In genomic region chrX:110758781-110759180, GRCh38 we compare ENCODE assay signal across 19 cellular contexts. TPM values are rescaled to one million over a fixed set of nuclear protein-coding genes. Genes with fewer than 3 reads are reported as not detected.
DNase-seq lines count a peak whose midpoint lies in the region; ATAC-seq and TF ChIP-seq lines count a peak whose summit lies in the region.
"Had no signal": no experiment of that assay in that cellular context is flagged by ENCODE, and none has a peak within 500 bp of the region (broad histone marks: within the 10 kb centered on the region; RNA-seq: fewer than 3 reads in every experiment).

No MANE protein-coding gene starts in this region.

- TF ChIP-seq CTCF in esophagus muscularis mucosa (IDR thresholded peaks at IDR 0.05) (no peak), uterus (IDR thresholded peaks at IDR 0.05) (no peak)

- TF ChIP-seq POLR2A in esophagus muscularis mucosa (IDR thresholded peaks at IDR 0.05; ENCODE audit: low read depth) (no peak), GM18505 (IDR thresholded peaks at IDR 0.05; ENCODE audit: borderline replicate concordance, extremely low read depth, insufficient read depth, insufficient read length) (no peak), uterus (IDR thresholded peaks at IDR 0.05) (no peak)

- intact Hi-C loops in esophagus muscularis mucosa (cut with DNase I): no loop called here
- intact Hi-C loops in uterus (cut with DNase I; ENCODE audit: low total_unique reads): no loop called here

- H3K4me1 ChIP-seq in esophagus muscularis mucosa (peaks cover 0 to 19% (median 12%) of the 10 kb centered on the region in 4 donors), uterus (no peaks in the 10 kb centered on the region)
- H3K4me1 ChIP-seq: A549, Caco-2 had no signal

- H3K4me3 ChIP-seq in esophagus muscularis mucosa: no peak overlapping the region
- no peak overlapping the region for H3K4me3 ChIP-seq in uterus
- H3K4me3 ChIP-seq: A549 had no signal

- H3K27me3 ChIP-seq in esophagus muscularis mucosa (no peaks in the 10 kb centered on the region), uterus (no peaks in the 10 kb centered on the region)

- ATAC-seq in GM18505 (IDR thresholded peaks at IDR 0.05; ENCODE audit: unreplicated experiment): no peak
- ATAC-seq: A549, HCT116 had no signal

- H3K27ac ChIP-seq in esophagus muscularis mucosa (replicated peaks in 1 of 4) (peak overlapping the region in 3 of 4 donors; percentile 51 to 66 (median 57)), uterus (no peak overlapping the region)
- H3K27ac ChIP-seq: 22Rv1, A549, C4-2B had no signal

- TF ChIP-seq EP300 in esophagus muscularis mucosa (IDR thresholded peaks at IDR 0.05): no peak

- H3K36me3 ChIP-seq in esophagus muscularis mucosa (no peaks in the 10 kb centered on the region), uterus (no peaks in the 10 kb centered on the region)

- 73% methylated on average over 4 of the region's 4 CpGs for WGBS in esophagus muscularis mucosa

- DNase-seq in EH (ENCODE audit: low read depth) (peak; percentile 46), M059J (ENCODE audit: low read depth) (peak; percentile 70), esophagus muscularis mucosa (ENCODE audit: extremely low spot score) (no peak), retina (peak; percentile 17), NCI-H146 treated with DMSO at 0.1 percent for 48 hours (lab: John Stamatoyannopoulos, UW; ENCODE audit: unreplicated experiment) (no peak), uterus (no peak)
- DNase-seq: AML-193; Caco-2; CD4-positive, alpha-beta T cell; DMS153; DMS79; GOT3; H7; IMR-90 had no signal

- H3K9me3 ChIP-seq in esophagus muscularis mucosa: no peaks in the 10 kb centered on the region
- H3K9me3 ChIP-seq in uterus: no peaks in the 10 kb centered on the region
- H3K9me3 ChIP-seq: A549, Caco-2 had no signal

RNA-seq across cellular contexts. Expression of gene CHRDL1, which starts 36.8 kb away (rescaled TPM):
- total RNA-seq in M059J (2014; rRNA removed; shearing (Covaris generic)): 177 and 249 TPM in 2 replicates
- 100 to 1,000 TPM; 202 to 346 (median 222) TPM for total RNA-seq in esophagus muscularis mucosa
- total RNA-seq in uterus: 10 to 100 TPM; 27.4 to 90.2 (median 56.5) TPM
- total RNA-seq: Caco-2; CD4-positive, alpha-beta T cell had no signal

Comparison
In these comparisons a context has a peak if more than half of its experiments do, and no peak if none do; other contexts are left out.
1. DNase-seq: peak in EH (single experiment), M059J (single experiment) and retina (single experiment); none in esophagus muscularis mucosa (single experiment), NCI-H146 treated with DMSO at 0.1 percent for 48 hours (single experiment) and uterus (0 of 2).
2. H3K27ac ChIP-seq: peak in esophagus muscularis mucosa (3 of 4); none in uterus (0 of 2).